24 cellular contexts compared by ENCODE assay signal in genomic region chr12:88413561-88414095, GRCh38.
"Had no signal": no experiment of that assay in that cellular context is flagged by ENCODE, and none has a peak within 500 bp of the region (broad histone marks: within the 10 kb centered on the region; RNA-seq: fewer than 3 reads in every experiment).

No MANE protein-coding gene starts in this region.

- FAIRE-seq: TTC549 had no signal

- ATAC-seq: activated naive CD4-positive, alpha-beta T cell treated with anti-CD3 and anti-CD28 coated beads, Interleukin-2, amount 50 U/mL, for 72 hours; activated naive CD8-positive, alpha-beta T cell treated with anti-CD3 and anti-CD28 coated beads, Interleukin-2, amount 50 U/mL, for 24 hours; activated T-cell treated with anti-CD3 and anti-CD28 coated beads, Interleukin-2, amount 50 U/mL, for 4 hours; T-cell had no signal

- H3K4me3 Mint-ChIP-seq: activated CD4-positive, alpha-beta memory T cell treated with anti-CD3 and anti-CD28 coated beads for 36 hours; activated CD4-positive, alpha-beta T cell treated with anti-CD3 and anti-CD28 coated beads, Interleukin-2, amount 10 ng/mL, durations not matched to agents 7 days and 5 days; activated naive CD8-positive, alpha-beta T cell treated with anti-CD3 and anti-CD28 coated beads, Interleukin-2, amount 50 U/mL, for 24 hours; activated T-cell treated with anti-CD3 and anti-CD28 coated beads, Interleukin-2, amount 50 U/mL, for 4 hours; T-cell had no signal

- H3K9me3 Mint-ChIP-seq: activated CD4-positive, alpha-beta memory T cell treated with anti-CD3 and anti-CD28 coated beads for 36 hours; activated CD4-positive, alpha-beta T cell treated with anti-CD3 and anti-CD28 coated beads, Interleukin-2, amount 10 ng/mL, durations not matched to agents 7 days and 5 days; activated naive CD8-positive, alpha-beta T cell treated with anti-CD3 and anti-CD28 coated beads, Interleukin-2, amount 50 U/mL, for 24 hours; activated T-cell treated with anti-CD3 and anti-CD28 coated beads, Interleukin-2, amount 50 U/mL, for 4 hours; T-cell had no signal

- H3K27me3 ChIP-seq: brain microvascular endothelial cell, cardiac muscle cell had no signal

- H3K27ac ChIP-seq: brain microvascular endothelial cell, cardiac muscle cell, SK-N-MC had no signal

- H3K27me3 Mint-ChIP-seq: activated CD4-positive, alpha-beta memory T cell treated with anti-CD3 and anti-CD28 coated beads for 36 hours; activated CD4-positive, alpha-beta T cell treated with anti-CD3 and anti-CD28 coated beads, Interleukin-2, amount 10 ng/mL, durations not matched to agents 7 days and 5 days; activated naive CD8-positive, alpha-beta T cell treated with anti-CD3 and anti-CD28 coated beads, Interleukin-2, amount 50 U/mL, for 24 hours; T-cell had no signal

- H3K36me3 Mint-ChIP-seq: activated CD4-positive, alpha-beta memory T cell treated with anti-CD3 and anti-CD28 coated beads for 36 hours; activated naive CD4-positive, alpha-beta T cell treated with anti-CD3 and anti-CD28 coated beads, Interleukin-2, amount 50 U/mL, for 72 hours; T-cell had no signal

- H3K4me3 ChIP-seq: cardiac muscle cell, SK-N-MC had no signal

- DNase-seq: activated CD4-positive, alpha-beta memory T cell treated with anti-CD3 and anti-CD28 coated beads for 36 hours; activated CD4-positive, alpha-beta T cell treated with anti-CD3 and anti-CD28 coated beads, Interleukin-2, amount 10 ng/mL, durations not matched to agents 7 days and 5 days; activated CD4-positive, CD25-positive, alpha-beta regulatory T cell; activated CD8-positive, alpha-beta memory T cell treated with anti-CD3 and anti-CD28 coated beads for 24 hours; activated effector memory CD4-positive, alpha-beta T cell treated with anti-CD3 and anti-CD28 coated beads, Interleukin-2, amount 50 U/mL, for 16 hours; activated naive CD4-positive, alpha-beta T cell treated with Interleukin-2 at 50 U/mL for 16 hours; activated naive CD8-positive, alpha-beta T cell treated with anti-CD3 and anti-CD28 coated beads, Interleukin-2, amount 50 U/mL, for 24 hours; activated T-cell treated with anti-CD3 and anti-CD28 coated beads, Interleukin-2, amount 50 U/mL, for 4 hours; amygdala; brain microvascular endothelial cell; MM.1S; NCI-H1105; NCI-H1436; NCI-H1694 treated with DMSO at 0.1 percent for 48 hours; NCI-H2081; NCI-H510A treated with DMSO at 0.1 percent for 48 hours; NCI-H69; T-cell; T-helper 2 cell; T1000 had no signal

- H3K27ac Mint-ChIP-seq: activated CD4-positive, alpha-beta memory T cell treated with anti-CD3 and anti-CD28 coated beads for 36 hours; activated CD4-positive, alpha-beta T cell treated with anti-CD3 and anti-CD28 coated beads, Interleukin-2, amount 10 ng/mL, durations not matched to agents 7 days and 5 days; activated naive CD4-positive, alpha-beta T cell treated with anti-CD3 and anti-CD28 coated beads, Interleukin-2, amount 50 U/mL, for 72 hours; activated naive CD8-positive, alpha-beta T cell treated with anti-CD3 and anti-CD28 coated beads, Interleukin-2, amount 50 U/mL, for 24 hours; T-cell had no signal

- H3K36me3 ChIP-seq: brain microvascular endothelial cell, cardiac muscle cell had no signal

- H3K4me1 Mint-ChIP-seq: activated CD4-positive, alpha-beta T cell treated with anti-CD3 and anti-CD28 coated beads, Interleukin-2, amount 10 ng/mL, durations not matched to agents 7 days and 5 days; activated naive CD8-positive, alpha-beta T cell treated with anti-CD3 and anti-CD28 coated beads, Interleukin-2, amount 50 U/mL, for 24 hours; T-cell had no signal
